In the genomic region with DNA sequence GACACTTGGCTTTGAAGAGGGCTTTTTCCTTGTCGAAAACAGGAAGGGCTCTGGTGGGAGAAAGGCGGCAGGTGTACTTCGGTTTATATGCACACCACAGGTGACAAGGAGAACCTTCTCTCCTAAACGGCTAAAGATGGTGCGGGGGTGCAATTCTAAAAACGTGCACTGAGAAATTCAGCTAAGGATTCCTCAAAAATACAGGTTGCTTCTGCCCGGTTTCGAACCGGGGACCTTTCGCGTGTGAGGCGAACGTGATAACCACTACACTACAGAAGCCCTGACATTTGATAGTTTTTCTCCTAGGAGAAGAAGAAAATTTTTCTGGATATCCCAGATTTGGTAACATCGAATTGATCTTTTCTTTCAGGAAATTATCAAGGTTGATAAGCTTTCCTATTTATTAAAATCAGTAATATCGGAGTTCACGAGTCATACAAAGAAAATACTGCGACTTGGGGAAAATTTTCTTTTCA, we compare ENCODE assay signal across 9 cellular contexts.
DNase-seq lines count a peak whose midpoint lies in the region; ATAC-seq and TF ChIP-seq lines count a peak whose summit lies in the region.
"Had no signal": no experiment of that assay in that cellular context is flagged by ENCODE, and none has a peak within 500 bp of the region (broad histone marks: within the 10 kb centered on the region; RNA-seq: fewer than 3 reads in every experiment).

No MANE protein-coding gene starts in this region.

- H3K27ac ChIP-seq in substantia nigra (ENCODE audit: low read depth, low read length, poor library complexity, severe bottlenecking): no peak overlapping the region
- H3K27ac ChIP-seq: skin epidermis had no signal

- no peak for ATAC-seq in GM21717 (IDR thresholded peaks at IDR 0.05; ENCODE audit: unreplicated experiment)

- H3K4me3 ChIP-seq in fibroblast of mammary gland (ENCODE audit: control insufficient read depth, low read depth, low read length): peak overlapping the region; percentile 62
- H3K4me3 ChIP-seq: skin epidermis had no signal

- TF ChIP-seq CTCF in fibroblast of mammary gland (conservative IDR thresholded peaks at IDR 0.05; ENCODE audit: control insufficient read depth, insufficient read depth, low read depth, low read length): no peak

- DNase-seq in COLO829 (ENCODE audit: low spot score): peak; percentile 80
- peak in 69 of 76 experiments; percentile 30 to 90 (median 72) for DNase-seq in HUDEP-2 (lab: John Stamatoyannopoulos, UW; ENCODE audit: unreplicated experiment in 76 of 76)
- DNase-seq in SKM-1 treated with dmso at 0.1 percent for 144 hours (lab: John Stamatoyannopoulos, UW; ENCODE audit: unreplicated experiment): peak; percentile 52
- DNase-seq in fibroblast of mammary gland (ENCODE audit: low read depth): peak; percentile 63
- peak in 2 of 3 experiments; percentile 11 to 51 for DNase-seq in stimulated activated CD4-positive, alpha-beta T cell treated with anti-CD3 and anti-CD28 coated beads, TNF-alpha, amount 100 ng/mL, for 24 hours (ENCODE audit: low read depth in 3 of 3)
- DNase-seq in substantia nigra (lab: John Stamatoyannopoulos, UW): no peak
- no peak for DNase-seq in activated gamma-delta T cell (lab: John Stamatoyannopoulos, UW)

Comparison
In these comparisons a context has a peak if more than half of its experiments do, and no peak if none do; other contexts are left out.
1. DNase-seq: peak in COLO829 (single experiment), HUDEP-2 (69 of 76), SKM-1 treated with dmso at 0.1 percent for 144 hours (single experiment), fibroblast of mammary gland (single experiment) and stimulated activated CD4-positive, alpha-beta T cell treated with anti-CD3 and anti-CD28 coated beads, TNF-alpha, amount 100 ng/mL, for 24 hours (2 of 3); none in substantia nigra (0 of 49) and activated gamma-delta T cell (single experiment).